ENCODE assay signal across 8 cellular contexts in the genomic region with DNA sequence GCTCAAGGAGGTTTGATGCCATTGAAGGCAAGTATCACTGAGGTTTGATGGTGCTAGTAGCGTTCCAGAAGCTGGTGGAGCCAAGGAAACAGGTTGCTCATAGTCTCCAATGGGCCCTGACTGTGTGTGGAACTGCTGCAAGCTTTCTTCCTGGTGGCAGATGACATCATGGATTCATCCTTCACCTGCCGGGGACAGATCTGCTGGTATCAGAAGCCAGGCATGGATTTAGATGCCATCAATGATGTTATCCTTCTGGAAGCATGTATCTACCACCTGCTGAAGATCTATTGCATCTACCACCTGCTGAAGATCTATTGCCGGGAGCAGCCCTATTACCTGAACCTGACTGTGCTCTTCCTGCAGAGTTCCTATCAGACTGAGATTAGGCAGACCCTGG.
"Had no signal": no experiment of that assay in that cellular context is flagged by ENCODE, and none has a peak within 500 bp of the region (broad histone marks: within the 10 kb centered on the region; RNA-seq: fewer than 3 reads in every experiment).

No MANE protein-coding gene starts in this region.

- DNase-seq: GM23248, GOT3, H7, H9, HCEC 1CT, HFFc6 had no signal

- H3K4me3 Mint-ChIP-seq: GM23338, H9, HFFc6 had no signal

- H3K4me3 ChIP-seq: GM23248, GM23338, HAP-1 had no signal

- H3K27ac Mint-ChIP-seq: GM23338, H9, HFFc6 had no signal

- H3K27ac ChIP-seq: GM23248 had no signal

- H3K36me3 ChIP-seq: HAP-1 had no signal

- H3K4me1 ChIP-seq: HAP-1 had no signal

- H3K9ac ChIP-seq: GM23248 had no signal

- H2AFZ ChIP-seq: GM23248 had no signal

- H3K9me3 Mint-ChIP-seq: GM23338, H9 had no signal

- H3K4me2 ChIP-seq: GM23338 had no signal

- H3K9me3 ChIP-seq: HAP-1 had no signal

- H3K4me1 Mint-ChIP-seq: GM23338, H9 had no signal
